20 cellular contexts compared by ENCODE assay signal in the genomic region with DNA sequence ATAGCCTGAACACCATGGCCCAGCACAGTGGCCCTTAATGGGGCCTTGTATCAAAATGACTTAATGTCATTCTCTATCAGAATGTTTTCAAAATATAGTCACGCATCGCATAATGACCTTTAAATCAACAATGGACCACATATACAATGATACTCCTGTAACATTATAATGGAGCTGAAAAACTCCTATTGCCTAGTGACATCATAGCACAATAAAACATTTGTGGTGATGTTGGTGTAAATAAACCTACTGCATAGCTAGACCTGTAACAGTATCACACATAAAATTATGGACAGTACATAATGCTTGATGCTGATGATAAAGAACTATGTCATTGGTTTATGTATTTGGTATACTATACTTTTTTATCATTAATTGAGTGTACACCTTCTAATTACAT. TPM values are rescaled to one million over a fixed set of nuclear protein-coding genes. Genes with fewer than 3 reads are reported as not detected.
DNase-seq lines count a peak whose midpoint lies in the region; ATAC-seq and TF ChIP-seq lines count a peak whose summit lies in the region.
"Had no signal": no experiment of that assay in that cellular context is flagged by ENCODE, and none has a peak within 500 bp of the region (broad histone marks: within the 10 kb centered on the region; RNA-seq: fewer than 3 reads in every experiment).

No MANE protein-coding gene starts in this region.

- TF ChIP-seq CTCF in natural killer cell (IDR thresholded peaks at IDR 0.05) (no peak), OCI-LY1 (IDR thresholded peaks at IDR 0.05; ENCODE audit: low read length) (no peak), uterus (IDR thresholded peaks at IDR 0.05) (no peak)

- no peaks in the 10 kb centered on the region for H3K9me2 ChIP-seq in OCI-LY1 (ENCODE audit: low read depth, low read length)

- intact Hi-C loops in natural killer cell (cut with micrococcal nuclease) = no loop called here
- intact Hi-C loops in Right ventricle myocardium superior (cut with DNase I) = no loop called here
- intact Hi-C loops in uterus (cut with DNase I; ENCODE audit: low total_unique reads) = no loop called here

- no peaks in the 10 kb centered on the region for H4K20me1 ChIP-seq in OCI-LY1 (ENCODE audit: insufficient read depth, low read length)

- H3K36me3 ChIP-seq in OCI-LY1 (ENCODE audit: insufficient read depth, low read length) = peaks cover 24% of the 10 kb centered on the region; the same call in 1 of the 2 replicates
- H3K36me3 ChIP-seq in uterus = no peaks in the 10 kb centered on the region
- H3K36me3 ChIP-seq: Peyer's patch had no signal

- H3K27me3 Mint-ChIP-seq in natural killer cell (ENCODE audit: low read depth in 2 of 2) (no peaks in the 10 kb centered on the region), memory B cell (no peaks in the 10 kb centered on the region)
- no peaks in the 10 kb centered on the region for H3K27me3 Mint-ChIP-seq in natural killer cell treated with Interleukin-12 subunit alpha and Interleukin-12 subunit beta and Interleukin-15 and Interleukin-18, amount 100 ng/mL, for 72 hours

- H3K4me1 Mint-ChIP-seq in natural killer cell = peaks cover 92 to 93% of the 10 kb centered on the region in 2 donors
- peaks cover 80 to 85% of the 10 kb centered on the region in 2 donors for H3K4me1 Mint-ChIP-seq in natural killer cell treated with Interleukin-12 subunit alpha and Interleukin-12 subunit beta and Interleukin-15 and Interleukin-18, amount 100 ng/mL, for 72 hours (ENCODE audit: low read depth in 2 of 2)
- H3K4me1 Mint-ChIP-seq in memory B cell = peaks cover 80% of the 10 kb centered on the region

- H3K4me1 ChIP-seq in OCI-LY1 (ENCODE audit: insufficient read depth, low read length, severe bottlenecking) (peaks cover 95% of the 10 kb centered on the region), uterus (no peaks in the 10 kb centered on the region)
- H3K4me1 ChIP-seq: A549 had no signal

- H3K27ac ChIP-seq in OCI-LY1 (ENCODE audit: low read depth, low read length, poor library complexity, severe bottlenecking) = peak overlapping the region; percentile 21
- no peak overlapping the region for H3K27ac ChIP-seq in uterus
- H3K27ac ChIP-seq: A549, Peyer's patch had no signal

- no peak overlapping the region for H2AFZ ChIP-seq in OCI-LY1 (ENCODE audit: low read length)

- H3K4me3 Mint-ChIP-seq in natural killer cell (peak overlapping the region; percentile 30), memory B cell (no peak overlapping the region)
- no peak overlapping the region for H3K4me3 Mint-ChIP-seq in natural killer cell treated with Interleukin-12 subunit alpha and Interleukin-12 subunit beta and Interleukin-15 and Interleukin-18, amount 100 ng/mL, for 72 hours

- TF ChIP-seq POLR2A in uterus (IDR thresholded peaks at IDR 0.05) = no peak

- H3K9me3 ChIP-seq in OCI-LY1 (ENCODE audit: low read length) (no peaks in the 10 kb centered on the region), uterus (no peaks in the 10 kb centered on the region)
- H3K9me3 ChIP-seq: A549, Peyer's patch had no signal

- H3K9me3 Mint-ChIP-seq in natural killer cell = no peaks in the 10 kb centered on the region
- H3K9me3 Mint-ChIP-seq in natural killer cell treated with Interleukin-12 subunit alpha and Interleukin-12 subunit beta and Interleukin-15 and Interleukin-18, amount 100 ng/mL, for 72 hours = no peaks in the 10 kb centered on the region
- no peaks in the 10 kb centered on the region for H3K9me3 Mint-ChIP-seq in memory B cell

- H3K4me3 ChIP-seq in OCI-LY1 (ENCODE audit: low read depth, low read length, poor library complexity, severe bottlenecking) (no peak overlapping the region), uterus (no peak overlapping the region)
- H3K4me3 ChIP-seq: A549, Peyer's patch had no signal

- H3K4me2 ChIP-seq in OCI-LY1 (ENCODE audit: low read length) = no peak overlapping the region
- H3K4me2 ChIP-seq: A549 had no signal

- H3K27ac Mint-ChIP-seq in natural killer cell (peak overlapping the region; percentile 98 to 99), memory B cell (peak overlapping the region; percentile 99)
- no peak overlapping the region for H3K27ac Mint-ChIP-seq in natural killer cell treated with Interleukin-12 subunit alpha and Interleukin-12 subunit beta and Interleukin-15 and Interleukin-18, amount 100 ng/mL, for 72 hours

- H3K27me3 ChIP-seq in OCI-LY1 (ENCODE audit: insufficient read depth, low read length) (no peaks in the 10 kb centered on the region), uterus (no peaks in the 10 kb centered on the region)
- H3K27me3 ChIP-seq: Peyer's patch had no signal

- H3F3A ChIP-seq in OCI-LY1 (ENCODE audit: insufficient read depth, low read length) = 0 out of 2 replicates have a peak, but pooled peaks cover 3% of the 10 kb centered on the region

- no peak for DNase-seq in natural killer cell
- DNase-seq in natural killer cell treated with Interleukin-12 subunit alpha and Interleukin-12 subunit beta and Interleukin-15 and Interleukin-18, amount 100 ng/mL, for 72 hours (ENCODE audit: low spot score) = no peak
- DNase-seq in memory B cell (ENCODE audit: low spot score in 2 of 2) = no peak
- DNase-seq in Right ventricle myocardium superior = no peak
- DNase-seq in uterus = no peak
- DNase-seq in stimulated activated CD4-positive, alpha-beta T cell treated with anti-CD3 and anti-CD28 coated beads, Interleukin-12 subunit alpha, Interleukin-12 subunit beta, amount 100 ng/mL, for 4 hours = no peak
- DNase-seq in inferior parietal cortex (ENCODE audit: extremely low spot score) = no peak
- DNase-seq: AML-193, DMS 273 treated with DMSO at 0.1 percent for 48 hours, NCI-H1105 treated with DMSO at 0.1 percent for 48 hours, NCI-H187, NCI-H2171, NCI-H446 treated with DMSO at 0.1 percent for 48 hours, NCI-H748 treated with DMSO at 0.1 percent for 48 hours, Peyer's patch, SHP77 had no signal

- no peaks in the 10 kb centered on the region for H3K36me3 Mint-ChIP-seq in natural killer cell
- peaks cover 6% of the 10 kb centered on the region for H3K36me3 Mint-ChIP-seq in natural killer cell treated with Interleukin-12 subunit alpha and Interleukin-12 subunit beta and Interleukin-15 and Interleukin-18, amount 100 ng/mL, for 72 hours
- peaks cover 16% of the 10 kb centered on the region for H3K36me3 Mint-ChIP-seq in memory B cell

- ATAC-seq in natural killer cell (no peak), memory B cell (ENCODE audit: low read depth) (no peak), Right ventricle myocardium superior (ENCODE audit: poor library complexity) (no peak)
- no peak for ATAC-seq in natural killer cell treated with Interleukin-12 subunit alpha and Interleukin-12 subunit beta and Interleukin-15 and Interleukin-18, amount 100 ng/mL, for 72 hours
- ATAC-seq: A549, HCT116, SK-N-SH treated with all-trans-retinoic acid at 6 μM for 48 hours had no signal

- no peak overlapping the region for H3K9ac ChIP-seq in OCI-LY1 (ENCODE audit: low read length)

- peaks cover 95% of the 10 kb centered on the region for H3K79me2 ChIP-seq in OCI-LY1 (ENCODE audit: insufficient read depth, low read length)

RNA-seq across cellular contexts. Expression of gene ELOVL5, which starts 9.3 kb away (rescaled TPM):
- total RNA-seq in natural killer cell (10 to 100 TPM; 72.1 to 99.5 (median 73.7) TPM), Right ventricle myocardium superior (20.8 TPM), uterus (10 to 100 TPM; 26.4 to 80.7 (median 48.4) TPM)
- 100 to 1,000 TPM; 130 to 136 TPM for total RNA-seq in natural killer cell treated with Interleukin-12 subunit alpha and Interleukin-12 subunit beta and Interleukin-15 and Interleukin-18, amount 100 ng/mL, for 72 hours

Comparison
In these comparisons a context has a peak if more than half of its experiments do, and no peak if none do; other contexts are left out.
1. H3K27ac Mint-ChIP-seq: peak in natural killer cell (2 of 2) and memory B cell (single experiment); none in natural killer cell treated with Interleukin-12 subunit alpha and Interleukin-12 subunit beta and Interleukin-15 and Interleukin-18, amount 100 ng/mL, for 72 hours (0 of 2).